Comparison of ENCODE assay signal across 9 cellular contexts in the genomic region with DNA sequence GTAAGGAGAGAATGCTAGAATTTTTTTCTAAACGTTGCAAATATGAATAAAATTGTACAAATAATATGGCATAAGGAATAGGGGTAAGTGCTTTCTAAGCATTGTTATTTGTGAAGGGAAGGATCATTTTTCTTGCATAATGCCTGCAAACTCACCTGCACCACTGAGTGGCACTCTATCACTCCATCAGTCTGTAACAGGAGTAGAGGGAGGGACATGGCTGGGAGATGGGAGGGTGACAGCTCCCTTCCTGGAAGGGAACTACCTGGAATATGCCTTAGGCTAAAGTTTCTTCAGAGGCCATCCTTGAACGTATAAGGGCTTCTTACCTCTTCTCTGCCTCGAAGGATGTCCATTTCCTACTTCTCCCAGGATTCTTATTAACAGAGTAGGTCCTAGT. TPM values are rescaled to one million over a fixed set of nuclear protein-coding genes. Genes with fewer than 3 reads are reported as not detected.
DNase-seq lines count a peak whose midpoint lies in the region; ATAC-seq and TF ChIP-seq lines count a peak whose summit lies in the region.
"Had no signal": no experiment of that assay in that cellular context is flagged by ENCODE, and none has a peak within 500 bp of the region (broad histone marks: within the 10 kb centered on the region; RNA-seq: fewer than 3 reads in every experiment).

No MANE protein-coding gene starts in this region.

- intact Hi-C loops in ovary (cut with DNase I) = no loop called here
- intact Hi-C loops in esophagus muscularis mucosa (cut with DNase I) = no loop called here

- H3K27me3 ChIP-seq in OCI-LY3 (ENCODE audit: low read depth, low read length) (no peaks in the 10 kb centered on the region), ovary (no peaks in the 10 kb centered on the region), esophagus muscularis mucosa (no peaks in the 10 kb centered on the region)

- H3K79me2 ChIP-seq in OCI-LY3 (ENCODE audit: low read length) = no peaks in the 10 kb centered on the region

- H3K9me3 ChIP-seq in OCI-LY3 (ENCODE audit: insufficient read depth, low read length) = no peaks in the 10 kb centered on the region
- H3K9me3 ChIP-seq in ovary = no peaks in the 10 kb centered on the region
- H3K9me3 ChIP-seq in esophagus muscularis mucosa = no peaks in the 10 kb centered on the region

- H3K27ac ChIP-seq in 22Rv1 (peak overlapping the region; percentile 88), OCI-LY3 (ENCODE audit: low read length) (no peak overlapping the region), ovary (no peak overlapping the region), esophagus muscularis mucosa (replicated peaks in 1 of 4) (peak overlapping the region in 2 of 4 donors; percentile 6 to 54)

- H3K9ac ChIP-seq in OCI-LY3 (ENCODE audit: low read length) = no peak overlapping the region

- no peaks in the 10 kb centered on the region for H4K20me1 ChIP-seq in OCI-LY3 (ENCODE audit: insufficient read depth, low read length)

- TF ChIP-seq POLR2A in ovary (IDR thresholded peaks at IDR 0.05) = no peak
- TF ChIP-seq POLR2A in esophagus muscularis mucosa (IDR thresholded peaks at IDR 0.05; ENCODE audit: low read depth) = no peak

- DNase-seq in HPDE6-E6E7 (ENCODE audit: extremely low spot score) (peak; percentile 63), iPS DF 4.7 (ENCODE audit: extremely low read depth, low spot score) (peak; percentile 19), ovary (no peak), esophagus muscularis mucosa (ENCODE audit: extremely low spot score) (no peak)
- DNase-seq: AML-193 had no signal

- no peak overlapping the region for H2AFZ ChIP-seq in OCI-LY3 (ENCODE audit: low read depth, low read length)

- no peak for TF ChIP-seq EP300 in ovary (IDR thresholded peaks at IDR 0.05)
- no peak for TF ChIP-seq EP300 in esophagus muscularis mucosa (IDR thresholded peaks at IDR 0.05)

- ATAC-seq in GM19452 (IDR thresholded peaks at IDR 0.05; ENCODE audit: unreplicated experiment) (no peak), HG03095 (IDR thresholded peaks at IDR 0.05; ENCODE audit: unreplicated experiment) (no peak)

- 74 to 80% (median 78%) methylated on average over 3 of the region's 3 CpGs for WGBS in ovary, 3 donors
- WGBS in esophagus muscularis mucosa = 81% methylated on average over 3 of the region's 3 CpGs

- H3K4me1 ChIP-seq in OCI-LY3 (ENCODE audit: low read length) = no peaks in the 10 kb centered on the region
- H3K4me1 ChIP-seq in ovary (ENCODE audit: insufficient read depth) = no peaks in the 10 kb centered on the region
- H3K4me1 ChIP-seq in esophagus muscularis mucosa = peaks cover 0 to 15% (median 9%) of the 10 kb centered on the region in 4 donors

- H3K4me2 ChIP-seq in OCI-LY3 (ENCODE audit: low read length) = no peak overlapping the region

- TF ChIP-seq CTCF in 22Rv1 (IDR thresholded peaks at IDR 0.05) = peak; percentile 79
- TF ChIP-seq CTCF in OCI-LY3 (IDR thresholded peaks at IDR 0.05; ENCODE audit: low read depth, low read length) = peak; percentile 43
- no peak for TF ChIP-seq CTCF in ovary (IDR thresholded peaks at IDR 0.05)
- no peak for TF ChIP-seq CTCF in esophagus muscularis mucosa (IDR thresholded peaks at IDR 0.05)

- no peak overlapping the region for H3K4me3 ChIP-seq in OCI-LY3 (ENCODE audit: low read length)
- no peak overlapping the region for H3K4me3 ChIP-seq in ovary
- no peak overlapping the region for H3K4me3 ChIP-seq in esophagus muscularis mucosa

- no peaks in the 10 kb centered on the region for H3K36me3 ChIP-seq in OCI-LY3 (replicated peaks; ENCODE audit: low read depth, low read length)
- H3K36me3 ChIP-seq in ovary = no peaks in the 10 kb centered on the region
- no peaks in the 10 kb centered on the region for H3K36me3 ChIP-seq in esophagus muscularis mucosa

RNA-seq across cellular contexts. Expression of a gene that starts 3.0 kb away (rescaled TPM):
- total RNA-seq in ovary (10 to 100 TPM in 6 of 7 donors, 1 to 10 TPM in 1; 5.5 to 29.3 (median 18.8) TPM), esophagus muscularis mucosa (10 to 100 TPM in 2 of 4 donors, 1 to 10 TPM in 2; 3.8 to 20.3 (median 8.6) TPM)
- polyA plus RNA-seq in ovary = 1 to 10 TPM; 2.3 to 6.6 TPM

Comparison
In these comparisons a context has a peak if more than half of its experiments do, and no peak if none do; other contexts are left out.
1. CTCF ChIP-seq: peak in 22Rv1 (single experiment) and OCI-LY3 (single experiment); none in ovary (0 of 3) and esophagus muscularis mucosa (0 of 3).
2. DNase-seq: peak in HPDE6-E6E7 (single experiment) and iPS DF 4.7 (single experiment); none in ovary (0 of 5) and esophagus muscularis mucosa (single experiment).